In genomic region chr13:99265823-99266426, GRCh38 we compare ENCODE assay signal across 8 cellular contexts. TPM values are rescaled to one million over a fixed set of nuclear protein-coding genes. Genes with fewer than 3 reads are reported as not detected.
DNase-seq lines count a peak whose midpoint lies in the region; ATAC-seq and TF ChIP-seq lines count a peak whose summit lies in the region.

No MANE protein-coding gene starts in this region.

- no peak overlapping the region for H3K4me3 ChIP-seq in Peyer's patch

- no peak overlapping the region for H3K27ac ChIP-seq in Peyer's patch

- ATAC-seq in HG03565 (IDR thresholded peaks at IDR 0.05; ENCODE audit: unreplicated experiment) (peak; percentile 36), GM21447 (IDR thresholded peaks at IDR 0.05; ENCODE audit: unreplicated experiment) (no peak)

- H3K4me1 ChIP-seq in Peyer's patch = peaks cover 0 to 16% (median under 1%) of the 10 kb centered on the region in 4 donors

- TF ChIP-seq POLR2A in Peyer's patch (IDR thresholded peaks at IDR 0.05) = no peak

- peak; percentile 46 to 80 (median 78) for TF ChIP-seq CTCF in Peyer's patch (IDR thresholded peaks at IDR 0.05)

- no peaks in the 10 kb centered on the region for H3K9me3 ChIP-seq in Peyer's patch

- DNase-seq in SIG-M5 treated with dmso at 0.1 percent for 504 hours (lab: John Stamatoyannopoulos, UW; ENCODE audit: unreplicated experiment) (peak; percentile 71), SIG-M5 (lab: John Stamatoyannopoulos, UW) (no peak), Peyer's patch (no peak), dedifferentiated amniotic fluid mesenchymal stem cell (ENCODE audit: extremely low spot score) (peak; percentile 53), midbrain (lab: John Stamatoyannopoulos, UW) (peak; percentile 56), GM19238 (ENCODE audit: insufficient read length, low spot score) (no peak)

- H3K36me3 ChIP-seq in Peyer's patch = no peaks in the 10 kb centered on the region

- H3K27me3 ChIP-seq in Peyer's patch = no peaks in the 10 kb centered on the region

RNA-seq across cellular contexts. Expression of gene GPR18, which starts 7.7 kb away (rescaled TPM):
- 1 to 10 TPM in 1 of 4 donors, under 1 TPM in 1, not detected in 2; 0.53 to 4.1 TPM for total RNA-seq in Peyer's patch

RNA-seq across cellular contexts. Expression of gene GPR183, which starts 41.3 kb away (rescaled TPM):
- total RNA-seq in Peyer's patch = 10 to 100 TPM in 1 of 4 donors, 1 to 10 TPM in 3; 1.1 to 24.8 (median 3.9) TPM

Comparison
In these comparisons a context has a peak if more than half of its experiments do, and no peak if none do; other contexts are left out.
1. DNase-seq: peak in SIG-M5 treated with dmso at 0.1 percent for 504 hours (single experiment), dedifferentiated amniotic fluid mesenchymal stem cell (single experiment) and midbrain (single experiment); none in SIG-M5 (single experiment), Peyer's patch (0 of 3) and GM19238 (single experiment).